Comparison of ENCODE assay signal across 8 cellular contexts in genomic region chr7:100477871-100478248, GRCh38. TPM values are rescaled to one million over a fixed set of nuclear protein-coding genes. Genes with fewer than 3 reads are reported as not detected.
DNase-seq lines count a peak whose midpoint lies in the region; ATAC-seq and TF ChIP-seq lines count a peak whose summit lies in the region.

No MANE protein-coding gene starts in this region.

- POLR2A ChIA-PET in Caco-2 (lab: Charles Lee): interaction anchor here (2.2 kb wide), 1 partner anchor 108 kb away, joined by 10 read pairs; the partner anchor contains the start of genes FBXO24 and LRCH4
- POLR2A ChIA-PET in Panc1 (lab: Charles Lee): no interaction called here

- CTCF ChIA-PET in Caco-2 (lab: Charles Lee): interaction anchor here (0.6 to 2.0 kb wide), 3 partner anchors 8 to 193 kb away, joined by 3 to 9 read pairs (median 6); no protein-coding TSS in a partner anchor
- CTCF ChIA-PET in Panc1 (lab: Charles Lee): interaction anchor here (1.0 kb wide), 1 partner anchor 62 kb away, joined by 3 read pairs; no protein-coding TSS in a partner anchor

- no peaks in the 10 kb centered on the region for H3K27me3 Mint-ChIP-seq in Caco-2 (ENCODE audit: insufficient read depth, unreplicated experiment)

- no peak overlapping the region for H3K18ac ChIP-seq in trophoblast cell (ENCODE audit: low read length)

- H3K23ac ChIP-seq in trophoblast cell (ENCODE audit: low read length): no peak overlapping the region

- H3K4me1 ChIP-seq in Caco-2: 0 out of 2 replicates have a peak, but pooled peaks cover 3% of the 10 kb centered on the region
- H3K4me1 ChIP-seq in Panc1 (ENCODE audit: control insufficient read depth, insufficient read depth, low read length): peaks cover 33% of the 10 kb centered on the region
- peaks cover 59 to 66% (median 66%) of the 10 kb centered on the region in 4 donors for H3K4me1 ChIP-seq in esophagus muscularis mucosa
- peaks cover 14 to 19% of the 10 kb centered on the region in 2 experiments for H3K4me1 ChIP-seq in trophoblast cell (ENCODE audit: control insufficient read depth in 1 of 2, insufficient read depth in 2 of 2, low read length in 2 of 2)

- H3K36me3 ChIP-seq in Caco-2 (ENCODE audit: control insufficient read depth, insufficient read depth, low read length): 0 out of 2 replicates have a peak, but pooled peaks cover 1% of the 10 kb centered on the region
- H3K36me3 ChIP-seq in Panc1 (ENCODE audit: control insufficient read depth, insufficient read depth, low read length): no peaks in the 10 kb centered on the region; the same call in 1 of the 2 replicates
- H3K36me3 ChIP-seq in esophagus muscularis mucosa: peaks cover 5 to 28% (median 18%) of the 10 kb centered on the region in 4 donors
- peaks cover 15 to 17% of the 10 kb centered on the region in 2 experiments for H3K36me3 ChIP-seq in trophoblast cell (ENCODE audit: control insufficient read depth in 1 of 2, insufficient read depth in 2 of 2, low read length in 2 of 2)

- BruUV-seq in Caco-2 (replicated peaks; lab: Mats Ljungman, UMichigan): no TSS peak
- no TSS peak for BruUV-seq in Panc1 (replicated peaks; lab: Mats Ljungman, UMichigan)

- peak overlapping the region; percentile 31 for H3K14ac ChIP-seq in trophoblast cell (ENCODE audit: low read length)

- H3K27ac Mint-ChIP-seq in Caco-2 (ENCODE audit: unreplicated experiment): peak overlapping the region; percentile 50

- 0% methylated on average over 7 of the region's 16 CpGs for WGBS in esophagus muscularis mucosa
- WGBS in trophoblast cell (ENCODE audit: extremely low coverage, insufficient coverage, insufficient read length): no CpG with 5 or more reads among the region's 16 CpGs

- H2BK12ac ChIP-seq in trophoblast cell (ENCODE audit: low read length): no peak overlapping the region

- peak overlapping the region; percentile 31 for H2BK120ac ChIP-seq in trophoblast cell (ENCODE audit: insufficient read depth, low read length, poor library complexity)

- no peak for ATAC-seq in Panc1
- no peak for ATAC-seq in HG03097 (IDR thresholded peaks at IDR 0.05; ENCODE audit: low FRiP score, unreplicated experiment)

- no peaks in the 10 kb centered on the region for H3K9me3 ChIP-seq in Caco-2
- no peaks in the 10 kb centered on the region for H3K9me3 ChIP-seq in Panc1 (ENCODE audit: control insufficient read depth, insufficient read depth, low read depth, low read length)
- H3K9me3 ChIP-seq in esophagus muscularis mucosa: no peaks in the 10 kb centered on the region
- H3K9me3 ChIP-seq in trophoblast cell (ENCODE audit: insufficient read depth, low read depth, low read length): no peaks in the 10 kb centered on the region

- H3K9ac ChIP-seq in trophoblast cell (ENCODE audit: low read length): peak overlapping the region; percentile 21

- peak overlapping the region; percentile 74 for H3K4me2 ChIP-seq in trophoblast cell (ENCODE audit: low read length)

- peak overlapping the region; percentile 88; the same call in 1 of the 2 replicates for H3K27ac ChIP-seq in Panc1 (ENCODE audit: low read length)
- peak overlapping the region; percentile 91 to 97 (median 94) for H3K27ac ChIP-seq in esophagus muscularis mucosa (replicated peaks in 1 of 4)
- H3K27ac ChIP-seq in trophoblast cell (ENCODE audit: low read depth, low read length): no peak overlapping the region

- TF ChIP-seq POLR2A in esophagus muscularis mucosa (IDR thresholded peaks at IDR 0.05; ENCODE audit: low read depth): no peak

- H2AK5ac ChIP-seq in trophoblast cell (ENCODE audit: low read length): no peak overlapping the region

- H2BK5ac ChIP-seq in trophoblast cell (ENCODE audit: low read depth, low read length, poor library complexity): no peak overlapping the region

- peaks cover 22% of the 10 kb centered on the region for H3K4me1 Mint-ChIP-seq in Caco-2 (ENCODE audit: low read depth, unreplicated experiment)

- H3K9me3 Mint-ChIP-seq in Caco-2 (ENCODE audit: unreplicated experiment): no peaks in the 10 kb centered on the region

- peak overlapping the region; percentile 77 for H3K4ac ChIP-seq in trophoblast cell (ENCODE audit: low read depth, low read length)

- H3K4me3 Mint-ChIP-seq in Caco-2 (ENCODE audit: unreplicated experiment): peak overlapping the region; percentile 100

- H3K36me3 Mint-ChIP-seq in Caco-2 (ENCODE audit: insufficient read depth, unreplicated experiment): peaks cover 18% of the 10 kb centered on the region

- TF ChIP-seq CTCF in Caco-2 (IDR thresholded peaks at IDR 0.05; ENCODE audit: insufficient read depth in 1 of 2, low read depth in 1 of 2, low read length in 1 of 2, severe bottlenecking in 1 of 2, unreplicated experiment in 1 of 2): no peak
- no peak for TF ChIP-seq CTCF in Panc1 (IDR thresholded peaks at IDR 0.05)
- no peak for TF ChIP-seq CTCF in esophagus muscularis mucosa (IDR thresholded peaks at IDR 0.05)

- H4K8ac ChIP-seq in trophoblast cell (ENCODE audit: low read depth, low read length): no peak overlapping the region

- TF ChIP-seq EP300 in esophagus muscularis mucosa (IDR thresholded peaks at IDR 0.05): no peak

- peaks cover 15% of the 10 kb centered on the region for H3K79me2 ChIP-seq in trophoblast cell (ENCODE audit: control insufficient read depth, insufficient read depth, low read length, poor library complexity)

- peak overlapping the region; percentile 94 for H3K4me3 ChIP-seq in Caco-2 (ENCODE audit: low read depth, low read length)
- H3K4me3 ChIP-seq in Panc1 (ENCODE audit: low read depth in 2 of 2, low read length in 2 of 2): peak overlapping the region; percentile 95 to 97
- peak overlapping the region; percentile 79 to 100 (median 91) for H3K4me3 ChIP-seq in esophagus muscularis mucosa
- H3K4me3 ChIP-seq in trophoblast cell (ENCODE audit: low read depth, low read length): peak overlapping the region; percentile 84

- H3K27me3 ChIP-seq in Caco-2 (replicated peaks; ENCODE audit: control insufficient read depth, insufficient read depth, low read length) (no peaks in the 10 kb centered on the region), Panc1 (ENCODE audit: control insufficient read depth, insufficient read depth, low read length) (no peaks in the 10 kb centered on the region), esophagus muscularis mucosa (no peaks in the 10 kb centered on the region), trophoblast cell (ENCODE audit: insufficient read depth, low read length) (no peaks in the 10 kb centered on the region)

- in situ Hi-C loops in Panc1 (cut with HindIII; ENCODE audit: low pct_unique_long_range_greater_than_20kb, low sequenced_read_pairs): no loop called here

- H4K12ac ChIP-seq in trophoblast cell (ENCODE audit: low read depth, low read length): peak overlapping the region; percentile 48

- H4K91ac ChIP-seq in trophoblast cell (ENCODE audit: low read depth, low read length): peak overlapping the region; percentile 35

- H2AFZ ChIP-seq in trophoblast cell (ENCODE audit: insufficient read depth, low read length, poor library complexity): no peak overlapping the region

- DNase-seq in Caco-2 (no peak), Panc1 (ENCODE audit: low read depth, low spot score) (no peak), esophagus muscularis mucosa (ENCODE audit: extremely low spot score) (no peak), trophoblast cell (no peak), COLO668 (lab: John Stamatoyannopoulos, UW; ENCODE audit: unreplicated experiment) (no peak), AG20443 (ENCODE audit: low spot score) (no peak)
- no peak for DNase-seq in stimulated activated naive CD4-positive, alpha-beta T cell (lab: John Stamatoyannopoulos, UW)

- peaks cover 10% of the 10 kb centered on the region for H3K79me1 ChIP-seq in trophoblast cell (ENCODE audit: low read length)

- intact Hi-C loops in Caco-2 (cut with micrococcal nuclease; ENCODE audit: unreplicated experiment): no loop called here
- intact Hi-C loops in Panc1 (cut with micrococcal nuclease; ENCODE audit: unreplicated experiment): no loop called here
- intact Hi-C loops in esophagus muscularis mucosa (cut with DNase I): loop anchor here (10.0 kb wide), 1 partner anchor 217 kb away; the partner anchor contains the start of gene GIGYF1

RNA-seq across cellular contexts. Expression of gene TSC22D4, which starts 1.2 kb away (rescaled TPM):
- total RNA-seq in Caco-2 (2022) (27.2 and 32.0 TPM in 2 replicates), Panc1 (2021; ENCODE audit: unreplicated experiment) (82.6 TPM), esophagus muscularis mucosa (10 to 100 TPM; 26.2 to 51.4 (median 33.1) TPM)
- 73.5 TPM for polyA plus RNA-seq in Panc1 (2012; ENCODE audit: insufficient read length)
- 24.3 and 24.6 TPM in 2 replicates for polyA plus RNA-seq in trophoblast cell (2013)

RNA-seq across cellular contexts. Expression of gene NYAP1, which starts 5.9 kb away (rescaled TPM):
- total RNA-seq in Caco-2 (2022) (1.3 and 1.7 TPM in 2 replicates), Panc1 (2021; ENCODE audit: unreplicated experiment) (4.0 TPM), esophagus muscularis mucosa (1 to 10 TPM; 1.7 to 3.2 (median 1.9) TPM)
- 6.5 TPM for polyA plus RNA-seq in Panc1 (2012; ENCODE audit: insufficient read length)
- 0.76 and 0.81 TPM in 2 replicates for polyA plus RNA-seq in trophoblast cell (2013)

RNA-seq across cellular contexts. Expression of gene SPACDR, which starts 13.8 kb away (rescaled TPM):
- 0.41 and 0.84 TPM in 2 replicates for total RNA-seq in Caco-2 (2022)
- 1.5 TPM for total RNA-seq in Panc1 (2021; ENCODE audit: unreplicated experiment)
- polyA plus RNA-seq in Panc1 (2012; ENCODE audit: insufficient read length): 2.5 TPM
- total RNA-seq in esophagus muscularis mucosa: under 1 TPM in 1 of 4 donors, not detected in 3; 0.78 TPM
- 1.1 TPM in 2 replicates for polyA plus RNA-seq in trophoblast cell (2013)

RNA-seq across cellular contexts. Expression of gene PPP1R35, which starts 41.6 kb away (rescaled TPM):
- 38.3 and 39.5 TPM in 2 replicates for total RNA-seq in Caco-2 (2022)
- 74.4 TPM for total RNA-seq in Panc1 (2021; ENCODE audit: unreplicated experiment)
- polyA plus RNA-seq in Panc1 (2012; ENCODE audit: insufficient read length): 63.9 TPM
- 10 to 100 TPM; 24.5 to 35.1 (median 27.0) TPM for total RNA-seq in esophagus muscularis mucosa
- 42.2 and 45.3 TPM in 2 replicates for polyA plus RNA-seq in trophoblast cell (2013)

RNA-seq across cellular contexts. Expression of gene MEPCE, which starts 48.2 kb away (rescaled TPM):
- total RNA-seq in Caco-2 (2022) (41.0 and 43.3 TPM in 2 replicates), Panc1 (2021; ENCODE audit: unreplicated experiment) (72.1 TPM), esophagus muscularis mucosa (10 to 100 TPM; 21.2 to 44.9 (median 40.6) TPM)
- polyA plus RNA-seq in Panc1 (2012; ENCODE audit: insufficient read length): 77.1 TPM
- 21.4 and 21.7 TPM in 2 replicates for polyA plus RNA-seq in trophoblast cell (2013)
